21 cellular contexts compared by ENCODE assay signal in genomic region chr14:105427412-105427811, GRCh38. TPM values are rescaled to one million over a fixed set of nuclear protein-coding genes. Genes with fewer than 3 reads are reported as not detected.
DNase-seq lines count a peak whose midpoint lies in the region; ATAC-seq and TF ChIP-seq lines count a peak whose summit lies in the region.
"Had no signal": no experiment of that assay in that cellular context is flagged by ENCODE, and none has a peak within 500 bp of the region (broad histone marks: within the 10 kb centered on the region; RNA-seq: fewer than 3 reads in every experiment).

No MANE protein-coding gene starts in this region.

- no peaks in the 10 kb centered on the region for H3K9me3 Mint-ChIP-seq in activated naive CD8-positive, alpha-beta T cell (ENCODE audit: low read depth)
- H3K9me3 Mint-ChIP-seq in activated naive CD8-positive, alpha-beta T cell treated with anti-CD3 and anti-CD28 coated beads, Interleukin-2, amount 50 U/mL, for 24 hours = peaks cover 4% of the 10 kb centered on the region
- H3K9me3 Mint-ChIP-seq in glutamatergic neuron (ENCODE audit: unreplicated experiment) = peaks cover 4% of the 10 kb centered on the region
- H3K9me3 Mint-ChIP-seq in type B pancreatic cell = peaks cover 4% of the 10 kb centered on the region
- H3K9me3 Mint-ChIP-seq: CD4-positive, alpha-beta memory T cell had no signal

- H3K4me3 Mint-ChIP-seq in activated naive CD8-positive, alpha-beta T cell = no peak overlapping the region
- no peak overlapping the region for H3K4me3 Mint-ChIP-seq in activated naive CD8-positive, alpha-beta T cell treated with anti-CD3 and anti-CD28 coated beads, Interleukin-2, amount 50 U/mL, for 24 hours
- H3K4me3 Mint-ChIP-seq in glutamatergic neuron (ENCODE audit: unreplicated experiment) (no peak overlapping the region), type B pancreatic cell (no peak overlapping the region)
- H3K4me3 Mint-ChIP-seq: HFFc6 had no signal

- no peaks in the 10 kb centered on the region for H3K27me3 Mint-ChIP-seq in activated naive CD8-positive, alpha-beta T cell
- no peaks in the 10 kb centered on the region for H3K27me3 Mint-ChIP-seq in activated naive CD8-positive, alpha-beta T cell treated with anti-CD3 and anti-CD28 coated beads, Interleukin-2, amount 50 U/mL, for 24 hours
- H3K27me3 Mint-ChIP-seq in glutamatergic neuron (ENCODE audit: unreplicated experiment) = peaks cover 3% of the 10 kb centered on the region
- H3K27me3 Mint-ChIP-seq in type B pancreatic cell = no peaks in the 10 kb centered on the region
- H3K27me3 Mint-ChIP-seq: CD4-positive, alpha-beta memory T cell had no signal

- no peak overlapping the region for H3K27ac ChIP-seq in HEK293 (ENCODE audit: extremely low read depth, low read depth, low read length)
- H3K27ac ChIP-seq: C4-2B, GM23248, HL-60 had no signal

- peak overlapping the region; percentile 54 for H3K27ac Mint-ChIP-seq in activated naive CD8-positive, alpha-beta T cell
- H3K27ac Mint-ChIP-seq in activated naive CD8-positive, alpha-beta T cell treated with anti-CD3 and anti-CD28 coated beads, Interleukin-2, amount 50 U/mL, for 24 hours = no peak overlapping the region
- peak overlapping the region; percentile 64 for H3K27ac Mint-ChIP-seq in glutamatergic neuron (ENCODE audit: unreplicated experiment)
- peak overlapping the region; percentile 18 for H3K27ac Mint-ChIP-seq in type B pancreatic cell
- H3K27ac Mint-ChIP-seq: HFFc6 had no signal

- no peak overlapping the region for H3K4me3 ChIP-seq in HEK293 (ENCODE audit: low read depth, low read length)
- H3K4me3 ChIP-seq: GM23248 had no signal

- H3K4me1 Mint-ChIP-seq in activated naive CD8-positive, alpha-beta T cell (ENCODE audit: low read depth) = peaks cover 15% of the 10 kb centered on the region
- peaks cover 23% of the 10 kb centered on the region for H3K4me1 Mint-ChIP-seq in activated naive CD8-positive, alpha-beta T cell treated with anti-CD3 and anti-CD28 coated beads, Interleukin-2, amount 50 U/mL, for 24 hours
- H3K4me1 Mint-ChIP-seq in glutamatergic neuron (ENCODE audit: low read depth, unreplicated experiment) (peaks cover 19% of the 10 kb centered on the region), type B pancreatic cell (ENCODE audit: unreplicated experiment) (peaks cover 4% of the 10 kb centered on the region)

- intact Hi-C loops in head of caudate nucleus (cut with DNase I) = no loop called here

- CTCF ChIA-PET in HEK293 (lab: Yijun Ruan, JAX) = no interaction called here

- H3K4me1 ChIP-seq in HEK293 (ENCODE audit: control insufficient read depth, insufficient read depth, low read length) = peaks cover 4% of the 10 kb centered on the region; the same call in 1 of the 2 replicates

- H3K36me3 ChIP-seq in HEK293 (ENCODE audit: control insufficient read depth in 2 of 2, insufficient read depth in 1 of 2, low read length in 2 of 2) = peaks cover 21 to 63% of the 10 kb centered on the region in 2 experiments; a peak in 2 of 3 replicates

- H3K9me3 ChIP-seq in HEK293 (ENCODE audit: control insufficient read depth, insufficient read depth, low read depth, low read length) = no peaks in the 10 kb centered on the region; the same call in 1 of the 2 replicates
- H3K9me3 ChIP-seq: BE2C had no signal

- no peak for ATAC-seq in activated naive CD8-positive, alpha-beta T cell treated with anti-CD3 and anti-CD28 coated beads, Interleukin-2, amount 50 U/mL, for 24 hours
- no peak for ATAC-seq in esophagus mucosa

- H3K36me3 Mint-ChIP-seq in activated naive CD8-positive, alpha-beta T cell = peaks cover 10% of the 10 kb centered on the region
- H3K36me3 Mint-ChIP-seq in activated naive CD8-positive, alpha-beta T cell treated with anti-CD3 and anti-CD28 coated beads, Interleukin-2, amount 50 U/mL, for 24 hours (ENCODE audit: low read depth) = peaks cover 53% of the 10 kb centered on the region
- H3K36me3 Mint-ChIP-seq in glutamatergic neuron (ENCODE audit: unreplicated experiment) = peaks cover 12% of the 10 kb centered on the region
- peaks cover 30% of the 10 kb centered on the region for H3K36me3 Mint-ChIP-seq in type B pancreatic cell

- TF ChIP-seq CTCF in HEK293 (tag by site-specific recombination; IDR thresholded peaks at IDR 0.05) = no peak
- no peak for TF ChIP-seq CTCF in glutamatergic neuron (IDR thresholded peaks at IDR 0.05; ENCODE audit: partially characterized antibody, unreplicated experiment)
- no peak for TF ChIP-seq CTCF in type B pancreatic cell (conservative IDR thresholded peaks at IDR 0.05)

- no peak for DNase-seq in activated naive CD8-positive, alpha-beta T cell treated with anti-CD3 and anti-CD28 coated beads, Interleukin-2, amount 50 U/mL, for 24 hours
- DNase-seq in glutamatergic neuron (no peak), type B pancreatic cell (ENCODE audit: extremely low spot score, unreplicated experiment) (no peak), head of caudate nucleus (no peak), NK-92 (lab: John Stamatoyannopoulos, UW; ENCODE audit: unreplicated experiment) (no peak)
- DNase-seq: ACHN; BE2C; Calu3; CD4-positive, alpha-beta memory T cell; DMS79 treated with DMSO at 0.1 percent for 48 hours; GF-D8; GM23248; HCEC 1CT; HFFc6 had no signal

- POLR2A ChIA-PET in HEK293 (lab: Yijun Ruan, JAX) = no interaction called here

TF ChIP-seq in HEK293, 187 proteins besides CTCF, POLR2A, EP300 and RAD21:
- TF ChIP-seq ZNF473 (tag by site-specific recombination; IDR thresholded peaks at IDR 0.05) (no peak), ZNF555 (tag by site-specific recombination; conservative IDR thresholded peaks at IDR 0.05) (peak; percentile 75), ZNF133 (tag by site-specific recombination; IDR thresholded peaks at IDR 0.05) (0 out of 2 replicates have a peak, but pooled peaks have one; percentile 33), SETDB1 (IDR thresholded peaks at IDR 0.05; ENCODE audit: insufficient read length, low read length) (peak; percentile 53), ZNF184 (tag by site-specific recombination; IDR thresholded peaks at IDR 0.05) (no peak), ZNF513 (tag by site-specific recombination; IDR thresholded peaks at IDR 0.05) (no peak), ZNF639 (tag by site-specific recombination; IDR thresholded peaks at IDR 0.05) (no peak), ZNF214 (tag by site-specific recombination; IDR thresholded peaks at IDR 0.05; ENCODE audit: borderline replicate concordance) (no peak), ZNF571 (tag by site-specific recombination; IDR thresholded peaks at IDR 0.05) (no peak)
TF ChIP-seq in HEK293: peak in this region for 3.

RNA-seq across cellular contexts. Expression of gene MTA1, which starts 7.8 kb away (rescaled TPM):
- total RNA-seq in glutamatergic neuron (ENCODE audit: unreplicated experiment) (261 TPM), type B pancreatic cell (ENCODE audit: low replicate concordance) (113 and 194 TPM in 2 replicates), esophagus mucosa (30.9 TPM)

RNA-seq across cellular contexts. Expression of gene TEX22, which starts 29.1 kb away (rescaled TPM):
- total RNA-seq in glutamatergic neuron (ENCODE audit: unreplicated experiment) (2.7 TPM), type B pancreatic cell (ENCODE audit: low replicate concordance) (0.76 and 4.1 TPM in 2 replicates), esophagus mucosa (2.0 TPM)
- total RNA-seq: HT1080 had no signal

RNA-seq across cellular contexts. Expression of gene CRIP2, which starts 47.2 kb away (rescaled TPM):
- total RNA-seq in glutamatergic neuron (ENCODE audit: unreplicated experiment) (78.5 TPM), type B pancreatic cell (ENCODE audit: low replicate concordance) (11.2 and 20.3 TPM in 2 replicates), esophagus mucosa (51.5 TPM)

RNA-seq across cellular contexts. Expression of gene CRIP1, which starts 59.3 kb away (rescaled TPM):
- 49.3 TPM for total RNA-seq in glutamatergic neuron (ENCODE audit: unreplicated experiment)
- total RNA-seq in type B pancreatic cell (ENCODE audit: low replicate concordance) = 5.1 and 15.4 TPM in 2 replicates
- total RNA-seq in esophagus mucosa = 42.6 TPM
- total RNA-seq: H4 had no signal
